Comparison of ENCODE assay signal across 9 cellular contexts in genomic region chr9:133113928-133114351, GRCh38. TPM values are rescaled to one million over a fixed set of nuclear protein-coding genes. Genes with fewer than 3 reads are reported as not detected.
DNase-seq lines count a peak whose midpoint lies in the region; ATAC-seq and TF ChIP-seq lines count a peak whose summit lies in the region.
"Had no signal": no experiment of that assay in that cellular context is flagged by ENCODE, and none has a peak within 500 bp of the region (broad histone marks: within the 10 kb centered on the region; RNA-seq: fewer than 3 reads in every experiment).

No MANE protein-coding gene starts in this region.

- H3K4me3 Mint-ChIP-seq in activated CD4-positive, alpha-beta T cell treated with anti-CD3 and anti-CD28 coated beads, Interleukin-2, amount 10 ng/mL, durations not matched to agents 24 days and 14 days, result peak overlapping the region; percentile 61
- no peak overlapping the region for H3K4me3 Mint-ChIP-seq in activated naive CD8-positive, alpha-beta T cell treated with anti-CD3 and anti-CD28 coated beads, Interleukin-2, amount 10 ng/mL, durations not matched to agents 7 days and 5 days

- H3K27me3 ChIP-seq in lower lobe of right lung (ENCODE audit: low read depth), result no peaks in the 10 kb centered on the region
- H3K27me3 ChIP-seq in thyroid gland, result no peaks in the 10 kb centered on the region

- no peaks in the 10 kb centered on the region for H3K27me3 Mint-ChIP-seq in activated CD4-positive, alpha-beta T cell treated with anti-CD3 and anti-CD28 coated beads, Interleukin-2, amount 10 ng/mL, durations not matched to agents 24 days and 14 days
- no peaks in the 10 kb centered on the region for H3K27me3 Mint-ChIP-seq in activated naive CD8-positive, alpha-beta T cell treated with anti-CD3 and anti-CD28 coated beads, Interleukin-2, amount 10 ng/mL, durations not matched to agents 7 days and 5 days

- ATAC-seq in activated naive CD8-positive, alpha-beta T cell treated with anti-CD3 and anti-CD28 coated beads, Interleukin-2, amount 10 ng/mL, durations not matched to agents 7 days and 5 days (ENCODE audit: low read depth), result no peak
- ATAC-seq in lower lobe of right lung, result peak; percentile 1 to 4
- ATAC-seq in HG03378 (IDR thresholded peaks at IDR 0.05; ENCODE audit: unreplicated experiment), result no peak

- H3K9me3 Mint-ChIP-seq in activated CD4-positive, alpha-beta T cell treated with anti-CD3 and anti-CD28 coated beads, Interleukin-2, amount 10 ng/mL, durations not matched to agents 24 days and 14 days, result no peaks in the 10 kb centered on the region
- no peaks in the 10 kb centered on the region for H3K9me3 Mint-ChIP-seq in activated naive CD8-positive, alpha-beta T cell treated with anti-CD3 and anti-CD28 coated beads, Interleukin-2, amount 10 ng/mL, durations not matched to agents 7 days and 5 days

- 42 to 74% methylated on average over 6 to 7 of the region's 12 CpGs for WGBS in thyroid gland, 2 donors

- peaks cover 46% of the 10 kb centered on the region for H3K4me1 Mint-ChIP-seq in activated CD4-positive, alpha-beta T cell treated with anti-CD3 and anti-CD28 coated beads, Interleukin-2, amount 10 ng/mL, durations not matched to agents 24 days and 14 days
- peaks cover 37% of the 10 kb centered on the region for H3K4me1 Mint-ChIP-seq in activated naive CD8-positive, alpha-beta T cell treated with anti-CD3 and anti-CD28 coated beads, Interleukin-2, amount 10 ng/mL, durations not matched to agents 7 days and 5 days

- H3K27ac Mint-ChIP-seq in activated CD4-positive, alpha-beta T cell treated with anti-CD3 and anti-CD28 coated beads, Interleukin-2, amount 10 ng/mL, durations not matched to agents 24 days and 14 days, result peak overlapping the region; percentile 91
- H3K27ac Mint-ChIP-seq in activated naive CD8-positive, alpha-beta T cell treated with anti-CD3 and anti-CD28 coated beads, Interleukin-2, amount 10 ng/mL, durations not matched to agents 7 days and 5 days, result peak overlapping the region; percentile 81

- TF ChIP-seq POLR2A in thyroid gland (IDR thresholded peaks at IDR 0.05), result no peak

- peaks cover 32% of the 10 kb centered on the region for H3K36me3 ChIP-seq in lower lobe of right lung
- H3K36me3 ChIP-seq in thyroid gland, result peaks cover 11 to 16% of the 10 kb centered on the region in 2 donors

- intact Hi-C loops in activated CD4-positive, alpha-beta T cell treated with anti-CD3 and anti-CD28 coated beads, Interleukin-2, amount 10 ng/mL, durations not matched to agents 24 days and 14 days (cut with micrococcal nuclease), result loop anchor here (2.0 kb wide), 1 partner anchor 19 kb away; no protein-coding TSS in a partner anchor
- intact Hi-C loops in lower lobe of right lung (cut with DNase I), result no loop called here
- intact Hi-C loops in thyroid gland (cut with DNase I), result no loop called here

- no peak for DNase-seq in activated CD4-positive, alpha-beta T cell treated with anti-CD3 and anti-CD28 coated beads, Interleukin-2, amount 10 ng/mL, durations not matched to agents 24 days and 14 days
- no peak for DNase-seq in activated CD4-positive, alpha-beta T cell treated with anti-CD3 and anti-CD28 coated beads, Interleukin-2, amount 50 U/mL, for 48 hours
- no peak for DNase-seq in activated naive CD8-positive, alpha-beta T cell treated with anti-CD3 and anti-CD28 coated beads, Interleukin-2, amount 10 ng/mL, durations not matched to agents 7 days and 5 days
- DNase-seq in lower lobe of right lung (peak; percentile 57), thyroid gland (peak; percentile 62 to 67), NK-92 (lab: John Stamatoyannopoulos, UW; ENCODE audit: unreplicated experiment) (no peak), foreskin melanocyte (no peak)
- DNase-seq: mesendoderm had no signal

- H3K27ac ChIP-seq in lower lobe of right lung (peak overlapping the region; percentile 80), thyroid gland (peak overlapping the region; percentile 55 to 78 (median 59))

- H3K4me3 ChIP-seq in lower lobe of right lung (no peak overlapping the region), thyroid gland (replicated peaks in 1 of 3) (no peak overlapping the region)

- H3K36me3 Mint-ChIP-seq in activated CD4-positive, alpha-beta T cell treated with anti-CD3 and anti-CD28 coated beads, Interleukin-2, amount 10 ng/mL, durations not matched to agents 24 days and 14 days (ENCODE audit: low read depth), result peaks cover 21% of the 10 kb centered on the region
- H3K36me3 Mint-ChIP-seq in activated naive CD8-positive, alpha-beta T cell treated with anti-CD3 and anti-CD28 coated beads, Interleukin-2, amount 10 ng/mL, durations not matched to agents 7 days and 5 days, result peaks cover 8% of the 10 kb centered on the region

- peaks cover 72% of the 10 kb centered on the region for H3K4me1 ChIP-seq in lower lobe of right lung
- H3K4me1 ChIP-seq in thyroid gland, result peaks cover 51 to 70% of the 10 kb centered on the region in 2 donors

- TF ChIP-seq CTCF in lower lobe of right lung (IDR thresholded peaks at IDR 0.05) (no peak), thyroid gland (IDR thresholded peaks at IDR 0.05) (no peak)

- POLR2A ChIA-PET in activated naive CD8-positive, alpha-beta T cell treated with anti-CD3 and anti-CD28 coated beads, Interleukin-2, amount 10 ng/mL, durations not matched to agents 7 days and 5 days (lab: Charles Lee), result interaction anchor here (1.5 to 4.4 kb wide), 3 partner anchors 20 to 83 kb away, joined by 3 to 22 read pairs (median 6); partner anchors contain the start of gene GTF3C5

- no peaks in the 10 kb centered on the region for H3K9me3 ChIP-seq in lower lobe of right lung
- no peaks in the 10 kb centered on the region for H3K9me3 ChIP-seq in thyroid gland

RNA-seq across cellular contexts. Expression of gene RALGDS, which starts 7.1 kb away (rescaled TPM):
- total RNA-seq in activated CD4-positive, alpha-beta T cell treated with anti-CD3 and anti-CD28 coated beads, Interleukin-2, amount 10 ng/mL, durations not matched to agents 24 days and 14 days, result 93.0 and 96.7 TPM in 2 replicates
- 100 to 1,000 TPM; 130 to 134 TPM for total RNA-seq in activated naive CD8-positive, alpha-beta T cell treated with anti-CD3 and anti-CD28 coated beads, Interleukin-2, amount 10 ng/mL, durations not matched to agents 7 days and 5 days
- total RNA-seq in lower lobe of right lung (71.1 TPM), thyroid gland (10 to 100 TPM; 32.2 to 55.3 (median 43.5) TPM)

RNA-seq across cellular contexts. Expression of gene GBGT1, which starts 49.8 kb away (rescaled TPM):
- 6.8 and 8.2 TPM in 2 replicates for total RNA-seq in activated CD4-positive, alpha-beta T cell treated with anti-CD3 and anti-CD28 coated beads, Interleukin-2, amount 10 ng/mL, durations not matched to agents 24 days and 14 days
- total RNA-seq in activated naive CD8-positive, alpha-beta T cell treated with anti-CD3 and anti-CD28 coated beads, Interleukin-2, amount 10 ng/mL, durations not matched to agents 7 days and 5 days, result 1 to 10 TPM; 4.0 to 4.5 TPM
- total RNA-seq in lower lobe of right lung (38.5 TPM), thyroid gland (10 to 100 TPM; 21.4 to 45.0 (median 25.1) TPM)

RNA-seq across cellular contexts. Expression of gene CEL, which starts 52.2 kb away (rescaled TPM):
- total RNA-seq in activated CD4-positive, alpha-beta T cell treated with anti-CD3 and anti-CD28 coated beads, Interleukin-2, amount 10 ng/mL, durations not matched to agents 24 days and 14 days, result 1.8 and 2.0 TPM in 2 replicates
- total RNA-seq in activated naive CD8-positive, alpha-beta T cell treated with anti-CD3 and anti-CD28 coated beads, Interleukin-2, amount 10 ng/mL, durations not matched to agents 7 days and 5 days, result 1 to 10 TPM; 1.4 to 2.3 TPM
- 1.4 TPM for total RNA-seq in lower lobe of right lung
- under 1 TPM in 3 of 4 donors, not detected in 1; 0.27 to 0.46 (median 0.33) TPM for total RNA-seq in thyroid gland

Comparison
In these comparisons a context has a peak if more than half of its experiments do, and no peak if none do; other contexts are left out.
1. DNase-seq: peak in lower lobe of right lung (single experiment) and thyroid gland (2 of 2); none in activated CD4-positive, alpha-beta T cell treated with anti-CD3 and anti-CD28 coated beads, Interleukin-2, amount 10 ng/mL, durations not matched to agents 24 days and 14 days (single experiment), activated CD4-positive, alpha-beta T cell treated with anti-CD3 and anti-CD28 coated beads, Interleukin-2, amount 50 U/mL, for 48 hours (0 of 2), activated naive CD8-positive, alpha-beta T cell treated with anti-CD3 and anti-CD28 coated beads, Interleukin-2, amount 10 ng/mL, durations not matched to agents 7 days and 5 days (single experiment), NK-92 (single experiment) and foreskin melanocyte (single experiment).
2. ATAC-seq: peak in lower lobe of right lung (2 of 2); none in activated naive CD8-positive, alpha-beta T cell treated with anti-CD3 and anti-CD28 coated beads, Interleukin-2, amount 10 ng/mL, durations not matched to agents 7 days and 5 days (single experiment) and HG03378 (single experiment).